Comparison of ENCODE assay signal across 8 cellular contexts in genomic region chr12:57006809-57007475, GRCh38. TPM values are rescaled to one million over a fixed set of nuclear protein-coding genes. Genes with fewer than 3 reads are reported as not detected.
A peak's percentile ranks its signal among the peaks of the same experiment; 100 is the strongest.
DNase-seq lines count a peak whose midpoint lies in the region; ATAC-seq, FAIRE-seq and TF ChIP-seq lines count a peak whose summit lies in the region.

No MANE protein-coding gene starts in this region.

- TF ChIP-seq POLR2A in breast epithelium (IDR thresholded peaks at IDR 0.05) (no peak), H54 (IDR thresholded peaks at IDR 0.05; ENCODE audit: low read depth, low read length) (no peak)

- peaks cover 0 to 9% of the 10 kb centered on the region in 2 donors for H3K4me1 ChIP-seq in breast epithelium

- no peak for ATAC-seq in HG03097 (IDR thresholded peaks at IDR 0.05; ENCODE audit: low FRiP score, unreplicated experiment)

- CTCF ChIA-PET in BJ (lab: Yijun Ruan, JAX) = interaction anchor here (0.6 to 11.3 kb wide), 16 partner anchors 9 to 296 kb away, joined by 3 to 148 read pairs (median 7); partner anchors contain the start of genes HSD17B6, MYO1A, NEMP1 and STAT6

- TF ChIP-seq RAD21 in neural cell (conservative IDR thresholded peaks at IDR 0.05) = no peak

- no peaks in the 10 kb centered on the region for H3K9me2 ChIP-seq in neural cell (ENCODE audit: insufficient read depth, low read length)

- no peak for TF ChIP-seq EP300 in neural cell (conservative IDR thresholded peaks at IDR 0.05; ENCODE audit: poor library complexity, severe bottlenecking)

- intact Hi-C loops in breast epithelium (cut with DNase I; ENCODE audit: low total_unique reads) = no loop called here

- H4K20me1 ChIP-seq in neural cell (ENCODE audit: insufficient read depth) = no peaks in the 10 kb centered on the region

- no peak overlapping the region for H3K4me2 ChIP-seq in neural cell (ENCODE audit: low read length)

- no peak for DNase-seq in BJ (ENCODE audit: low read depth)
- DNase-seq in LNCaP clone FGC (ENCODE audit: low read depth) = no peak
- no peak for DNase-seq in breast epithelium (ENCODE audit: low spot score in 2 of 2)
- DNase-seq in H54 (ENCODE audit: insufficient read length, low spot score) = no peak
- no peak for DNase-seq in dedifferentiated amniotic fluid mesenchymal stem cell (ENCODE audit: extremely low spot score)
- DNase-seq in NCI-H146 treated with DMSO at 0.1 percent for 48 hours (lab: John Stamatoyannopoulos, UW; ENCODE audit: unreplicated experiment) = no peak

- H3K9me3 ChIP-seq in breast epithelium (no peaks in the 10 kb centered on the region), neural cell (ENCODE audit: low read length) (no peaks in the 10 kb centered on the region)

- peak overlapping the region; percentile 31 for H3K4me3 ChIP-seq in BJ (ENCODE audit: low read depth, low read length)
- peak overlapping the region; percentile 49 for H3K4me3 ChIP-seq in LNCaP clone FGC (ENCODE audit: low read depth, low read length)
- peak overlapping the region; percentile 91 to 98 (median 92) for H3K4me3 ChIP-seq in breast epithelium
- peak overlapping the region; percentile 55 for H3K4me3 ChIP-seq in neural cell (ENCODE audit: low read length)

- POLR2A ChIA-PET in BJ (lab: Charles Lee) = no interaction called here

- TF ChIP-seq CTCF in BJ (IDR thresholded peaks at IDR 0.05; ENCODE audit: insufficient read depth, low read depth, low read length) (no peak), LNCaP clone FGC (IDR thresholded peaks at IDR 0.05; ENCODE audit: control insufficient read depth, extremely low read depth, insufficient read depth) (no peak), breast epithelium (IDR thresholded peaks at IDR 0.05) (no peak), neural cell (IDR thresholded peaks at IDR 0.05; ENCODE audit: poor library complexity, severe bottlenecking) (no peak)

- no peaks in the 10 kb centered on the region for H3F3A ChIP-seq in neural cell (ENCODE audit: insufficient read depth, low read length, poor library complexity, severe bottlenecking)

- H3K27me3 ChIP-seq in BJ (ENCODE audit: control insufficient read depth, insufficient read depth, low read length) (no peaks in the 10 kb centered on the region), breast epithelium (no peaks in the 10 kb centered on the region), neural cell (ENCODE audit: insufficient read depth, low read depth, low read length) (no peaks in the 10 kb centered on the region)

- H3K27ac ChIP-seq in breast epithelium (peak overlapping the region in 1 of 2 donors; percentile 82), neural cell (ENCODE audit: low read length) (no peak overlapping the region)

- H3K36me3 ChIP-seq in BJ (ENCODE audit: control insufficient read depth, insufficient read depth, low read length) = peaks cover 16% of the 10 kb centered on the region
- peaks cover 9% of the 10 kb centered on the region for H3K36me3 ChIP-seq in breast epithelium
- no peaks in the 10 kb centered on the region for H3K36me3 ChIP-seq in neural cell (ENCODE audit: insufficient read depth, low read length)

- no peak overlapping the region for H2AFZ ChIP-seq in neural cell (ENCODE audit: low read depth, low read length)

- no peak for FAIRE-seq in H54 (lab: Jason Lieb, UNC)

- peak overlapping the region; percentile 27 for H3K9ac ChIP-seq in neural cell (ENCODE audit: low read length)

- H3K79me2 ChIP-seq in neural cell (replicated peaks; ENCODE audit: insufficient read depth, low read length) = peaks cover 29% of the 10 kb centered on the region

TF ChIP-seq in neural cell, 6 proteins besides CTCF, POLR2A, EP300 and RAD21:
- no peak for TF ChIP-seq TAF1 (IDR thresholded peaks at IDR 0.05; ENCODE audit: low read depth)
- TF ChIP-seq MXI1 (conservative IDR thresholded peaks at IDR 0.05; ENCODE audit: poor library complexity, severe bottlenecking) = no peak
- TF ChIP-seq EZH2 (IDR thresholded peaks at IDR 0.05; ENCODE audit: borderline replicate concordance, insufficient read depth, low read length, poor library complexity, severe bottlenecking) = no peak
- TF ChIP-seq REST (IDR thresholded peaks at IDR 0.05; ENCODE audit: borderline replicate concordance) = no peak
- no peak for TF ChIP-seq POLR2AphosphoS5 (IDR thresholded peaks at IDR 0.05)
- TF ChIP-seq SMC3 (conservative IDR thresholded peaks at IDR 0.05; ENCODE audit: poor library complexity) = no peak

RNA-seq across cellular contexts. Expression of gene ZBTB39, which starts 0.6 kb away (rescaled TPM):
- polyA plus RNA-seq in BJ (2011; rRNA removed) (3.9 and 4.2 TPM in 2 replicates), neural cell (6.4 and 7.3 TPM in 2 replicates)
- 5.9 and 6.5 TPM in 2 replicates for polyA minus RNA-seq in BJ (2011; rRNA and poly(A)+ RNA removed)
- total RNA-seq in breast epithelium = 1 to 10 TPM; 4.3 to 6.6 (median 6.1) TPM
- polyA minus RNA-seq in neural cell = 24.8 and 26.2 TPM in 2 replicates

RNA-seq across cellular contexts. Expression of gene TAC3, which starts 9.4 kb away (rescaled TPM):
- not detected in 2 replicates for polyA plus RNA-seq in BJ (2011; rRNA removed)
- not detected in 2 replicates for polyA minus RNA-seq in BJ (2011; rRNA and poly(A)+ RNA removed)
- total RNA-seq in breast epithelium = not detected
- 2.5 TPM in 1 of 2 replicates, not detected in the other for polyA plus RNA-seq in neural cell
- not detected in 2 replicates for polyA minus RNA-seq in neural cell

RNA-seq across cellular contexts. Expression of gene MYO1A, which starts 43.0 kb away (rescaled TPM):
- polyA plus RNA-seq in BJ (2011; rRNA removed) (0.02 and 0.15 TPM in 2 replicates), neural cell (not detected in 2 replicates)
- polyA minus RNA-seq in BJ (2011; rRNA and poly(A)+ RNA removed) = 0.21 TPM in 1 of 2 replicates, not detected in the other
- total RNA-seq in breast epithelium = 1 to 10 TPM in 1 of 3 donors, under 1 TPM in 2; 0.15 to 2.2 (median 0.98) TPM
- polyA minus RNA-seq in neural cell = not detected in 2 replicates

RNA-seq across cellular contexts. Expression of gene RDH16, which starts 49.5 kb away (rescaled TPM):
- polyA plus RNA-seq in BJ (2011; rRNA removed) (0.07 TPM in 2 replicates), neural cell (0.66 and 1.0 TPM in 2 replicates)
- polyA minus RNA-seq in BJ (2011; rRNA and poly(A)+ RNA removed) = 0.21 TPM in 1 of 2 replicates, not detected in the other
- 1 to 10 TPM in 1 of 3 donors, under 1 TPM in 2; 0.48 to 1.3 (median 0.59) TPM for total RNA-seq in breast epithelium
- polyA minus RNA-seq in neural cell = 1.2 TPM in 2 replicates

Comparison
In these comparisons a context has a peak if more than half of its experiments do, and no peak if none do; other contexts are left out.
1. H3K4me3 ChIP-seq: peak in every context shown above with its lines; median percentile 92 in breast epithelium; 55 in neural cell; 49 in LNCaP clone FGC; 31 in BJ.